Comparison of ENCODE assay signal across 1 cellular context in the genomic region with DNA sequence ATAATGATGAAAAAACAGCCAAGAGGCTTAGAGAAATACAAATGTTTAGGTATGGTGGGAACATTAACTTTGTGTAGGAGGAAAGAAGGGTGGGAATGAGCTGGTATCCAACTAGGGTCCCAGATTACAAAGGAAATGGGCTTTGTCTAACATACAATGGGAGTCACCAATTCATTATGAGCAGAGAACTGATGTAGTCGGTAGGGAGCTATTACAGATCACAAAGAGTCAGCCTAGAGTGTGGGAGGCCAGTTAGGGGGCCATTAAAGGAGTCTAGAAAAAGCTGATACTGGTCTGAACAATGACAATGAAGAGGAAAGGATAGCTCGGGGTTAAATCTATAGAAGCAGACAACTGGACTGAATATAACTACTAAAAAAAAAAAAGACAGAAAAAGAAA.
TF ChIP-seq lines count a peak whose summit lies in the region.

No MANE protein-coding gene starts in this region.

TF ChIP-seq in GM23338, 12 proteins besides CTCF, POLR2A, EP300 and RAD21:
- TF ChIP-seq, protein P1, sequence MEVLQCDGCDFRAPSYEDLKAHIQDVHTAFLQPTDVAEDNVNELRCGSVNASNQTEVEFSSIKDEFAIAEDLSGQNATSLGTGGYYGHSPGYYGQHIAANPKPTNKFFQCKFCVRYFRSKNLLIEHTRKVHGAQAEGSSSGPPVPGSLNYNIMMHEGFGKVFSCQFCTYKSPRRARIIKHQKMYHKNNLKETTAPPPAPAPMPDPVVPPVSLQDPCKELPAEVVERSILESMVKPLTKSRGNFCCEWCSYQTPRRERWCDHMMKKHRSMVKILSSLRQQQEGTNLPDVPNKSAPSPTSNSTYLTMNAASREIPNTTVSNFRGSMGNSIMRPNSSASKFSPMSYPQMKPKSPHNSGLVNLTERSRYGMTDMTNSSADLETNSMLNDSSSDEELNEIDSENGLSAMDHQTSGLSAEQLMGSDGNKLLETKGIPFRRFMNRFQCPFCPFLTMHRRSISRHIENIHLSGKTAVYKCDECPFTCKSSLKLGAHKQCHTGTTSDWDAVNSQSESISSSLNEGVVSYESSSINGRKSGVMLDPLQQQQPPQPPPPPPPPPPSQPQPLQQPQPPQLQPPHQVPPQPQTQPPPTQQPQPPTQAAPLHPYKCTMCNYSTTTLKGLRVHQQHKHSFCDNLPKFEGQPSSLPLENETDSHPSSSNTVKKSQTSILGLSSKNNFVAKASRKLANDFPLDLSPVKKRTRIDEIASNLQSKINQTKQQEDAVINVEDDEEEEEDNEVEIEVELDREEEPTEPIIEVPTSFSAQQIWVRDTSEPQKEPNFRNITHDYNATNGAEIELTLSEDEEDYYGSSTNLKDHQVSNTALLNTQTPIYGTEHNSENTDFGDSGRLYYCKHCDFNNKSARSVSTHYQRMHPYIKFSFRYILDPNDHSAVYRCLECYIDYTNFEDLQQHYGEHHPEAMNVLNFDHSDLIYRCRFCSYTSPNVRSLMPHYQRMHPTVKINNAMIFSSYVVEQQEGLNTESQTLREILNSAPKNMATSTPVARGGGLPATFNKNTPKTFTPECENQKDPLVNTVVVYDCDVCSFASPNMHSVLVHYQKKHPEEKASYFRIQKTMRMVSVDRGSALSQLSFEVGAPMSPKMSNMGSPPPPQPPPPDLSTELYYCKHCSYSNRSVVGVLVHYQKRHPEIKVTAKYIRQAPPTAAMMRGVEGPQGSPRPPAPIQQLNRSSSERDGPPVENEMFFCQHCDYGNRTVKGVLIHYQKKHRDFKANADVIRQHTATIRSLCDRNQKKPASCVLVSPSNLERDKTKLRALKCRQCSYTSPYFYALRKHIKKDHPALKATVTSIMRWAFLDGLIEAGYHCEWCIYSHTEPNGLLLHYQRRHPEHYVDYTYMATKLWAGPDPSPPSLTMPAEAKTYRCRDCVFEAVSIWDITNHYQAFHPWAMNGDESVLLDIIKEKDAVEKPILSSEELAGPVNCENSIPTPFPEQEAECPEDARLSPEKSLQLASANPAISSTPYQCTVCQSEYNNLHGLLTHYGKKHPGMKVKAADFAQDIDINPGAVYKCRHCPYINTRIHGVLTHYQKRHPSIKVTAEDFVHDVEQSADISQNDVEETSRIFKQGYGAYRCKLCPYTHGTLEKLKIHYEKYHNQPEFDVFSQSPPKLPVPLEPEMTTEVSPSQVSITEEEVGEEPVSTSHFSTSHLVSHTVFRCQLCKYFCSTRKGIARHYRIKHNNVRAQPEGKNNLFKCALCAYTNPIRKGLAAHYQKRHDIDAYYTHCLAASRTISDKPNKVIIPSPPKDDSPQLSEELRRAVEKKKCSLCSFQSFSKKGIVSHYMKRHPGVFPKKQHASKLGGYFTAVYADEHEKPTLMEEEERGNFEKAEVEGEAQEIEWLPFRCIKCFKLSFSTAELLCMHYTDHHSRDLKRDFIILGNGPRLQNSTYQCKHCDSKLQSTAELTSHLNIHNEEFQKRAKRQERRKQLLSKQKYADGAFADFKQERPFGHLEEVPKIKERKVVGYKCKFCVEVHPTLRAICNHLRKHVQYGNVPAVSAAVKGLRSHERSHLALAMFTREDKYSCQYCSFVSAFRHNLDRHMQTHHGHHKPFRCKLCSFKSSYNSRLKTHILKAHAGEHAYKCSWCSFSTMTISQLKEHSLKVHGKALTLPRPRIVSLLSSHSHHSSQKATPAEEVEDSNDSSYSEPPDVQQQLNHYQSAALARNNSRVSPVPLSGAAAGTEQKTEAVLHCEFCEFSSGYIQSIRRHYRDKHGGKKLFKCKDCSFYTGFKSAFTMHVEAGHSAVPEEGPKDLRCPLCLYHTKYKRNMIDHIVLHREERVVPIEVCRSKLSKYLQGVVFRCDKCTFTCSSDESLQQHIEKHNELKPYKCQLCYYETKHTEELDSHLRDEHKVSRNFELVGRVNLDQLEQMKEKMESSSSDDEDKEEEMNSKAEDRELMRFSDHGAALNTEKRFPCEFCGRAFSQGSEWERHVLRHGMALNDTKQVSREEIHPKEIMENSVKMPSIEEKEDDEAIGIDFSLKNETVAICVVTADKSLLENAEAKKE (CRISPR knock-in tag; IDR thresholded peaks at IDR 0.05), result no peak
- TF ChIP-seq EZH2 (IDR thresholded peaks at IDR 0.05; ENCODE audit: low read depth, unreplicated experiment), result no peak
- no peak for TF ChIP-seq ZNF114 (CRISPR knock-in tag; IDR thresholded peaks at IDR 0.05)
- TF ChIP-seq POLR2AphosphoS5 (IDR thresholded peaks at IDR 0.05; ENCODE audit: low read depth), result no peak
- no peak for TF ChIP-seq NANOG (IDR thresholded peaks at IDR 0.05; ENCODE audit: borderline replicate concordance)
- no peak for TF ChIP-seq EZH2phosphoT487 (IDR thresholded peaks at IDR 0.05; ENCODE audit: unreplicated experiment)
- TF ChIP-seq, protein P2, sequence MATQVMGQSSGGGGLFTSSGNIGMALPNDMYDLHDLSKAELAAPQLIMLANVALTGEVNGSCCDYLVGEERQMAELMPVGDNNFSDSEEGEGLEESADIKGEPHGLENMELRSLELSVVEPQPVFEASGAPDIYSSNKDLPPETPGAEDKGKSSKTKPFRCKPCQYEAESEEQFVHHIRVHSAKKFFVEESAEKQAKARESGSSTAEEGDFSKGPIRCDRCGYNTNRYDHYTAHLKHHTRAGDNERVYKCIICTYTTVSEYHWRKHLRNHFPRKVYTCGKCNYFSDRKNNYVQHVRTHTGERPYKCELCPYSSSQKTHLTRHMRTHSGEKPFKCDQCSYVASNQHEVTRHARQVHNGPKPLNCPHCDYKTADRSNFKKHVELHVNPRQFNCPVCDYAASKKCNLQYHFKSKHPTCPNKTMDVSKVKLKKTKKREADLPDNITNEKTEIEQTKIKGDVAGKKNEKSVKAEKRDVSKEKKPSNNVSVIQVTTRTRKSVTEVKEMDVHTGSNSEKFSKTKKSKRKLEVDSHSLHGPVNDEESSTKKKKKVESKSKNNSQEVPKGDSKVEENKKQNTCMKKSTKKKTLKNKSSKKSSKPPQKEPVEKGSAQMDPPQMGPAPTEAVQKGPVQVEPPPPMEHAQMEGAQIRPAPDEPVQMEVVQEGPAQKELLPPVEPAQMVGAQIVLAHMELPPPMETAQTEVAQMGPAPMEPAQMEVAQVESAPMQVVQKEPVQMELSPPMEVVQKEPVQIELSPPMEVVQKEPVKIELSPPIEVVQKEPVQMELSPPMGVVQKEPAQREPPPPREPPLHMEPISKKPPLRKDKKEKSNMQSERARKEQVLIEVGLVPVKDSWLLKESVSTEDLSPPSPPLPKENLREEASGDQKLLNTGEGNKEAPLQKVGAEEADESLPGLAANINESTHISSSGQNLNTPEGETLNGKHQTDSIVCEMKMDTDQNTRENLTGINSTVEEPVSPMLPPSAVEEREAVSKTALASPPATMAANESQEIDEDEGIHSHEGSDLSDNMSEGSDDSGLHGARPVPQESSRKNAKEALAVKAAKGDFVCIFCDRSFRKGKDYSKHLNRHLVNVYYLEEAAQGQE (IDR thresholded peaks at IDR 0.05; ENCODE audit: unreplicated experiment), result no peak
- TF ChIP-seq STAT1 (IDR thresholded peaks at IDR 0.05; ENCODE audit: unreplicated experiment), result no peak
- no peak for TF ChIP-seq ETS1 (IDR thresholded peaks at IDR 0.05)
- TF ChIP-seq JUNB (IDR thresholded peaks at IDR 0.05; ENCODE audit: unreplicated experiment), result no peak
- no peak for TF ChIP-seq CREB1 (CRISPR knock-in tag; IDR thresholded peaks at IDR 0.05; ENCODE audit: low read depth)
- TF ChIP-seq ZNF331 (CRISPR knock-in tag; IDR thresholded peaks at IDR 0.05; ENCODE audit: low read depth), result no peak
